31 cellular contexts compared by ENCODE assay signal in the genomic region with DNA sequence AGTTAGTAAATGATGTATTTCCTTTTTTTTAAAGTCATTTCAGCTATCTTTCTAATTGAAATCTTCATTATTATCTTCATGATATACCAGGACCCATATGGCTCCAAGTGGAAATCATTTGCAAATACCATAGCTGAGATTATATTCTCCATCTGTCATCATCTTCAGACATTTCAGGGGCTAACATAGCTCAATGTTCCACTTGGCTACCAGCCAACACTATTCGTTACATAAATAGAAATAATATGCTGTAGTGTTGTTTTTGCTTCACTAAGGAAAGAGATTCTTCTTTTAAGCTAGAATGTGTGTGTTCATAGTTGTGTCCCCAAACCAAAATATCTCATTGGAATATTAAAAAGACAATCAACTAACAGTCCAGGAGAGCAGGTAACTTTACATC.
"Had no signal": no experiment of that assay in that cellular context is flagged by ENCODE, and none has a peak within 500 bp of the region (broad histone marks: within the 10 kb centered on the region; RNA-seq: fewer than 3 reads in every experiment).

No MANE protein-coding gene starts in this region.

- H3K27ac Mint-ChIP-seq: activated naive CD8-positive, alpha-beta T cell; dendritic cell treated with granulocyte-macrophage colony-stimulating factor and Interleukin-4, amounts not matched to agents 40 ng/mL and 50 ng/mL, for 4 days; endodermal cell; immature natural killer cell; mesothelial cell of epicardium; naive thymus-derived CD4-positive, alpha-beta T cell; stimulated activated memory B cell treated with anti-CD40 and anti-IgM and Interleukin-4, amounts not matched to agents 10 μg/mL and 1 μg/mL and 100 μg/mL, for 72 hours; stimulated activated naive CD8-positive, alpha-beta T cell treated with anti-CD3 and anti-CD28 coated beads, Interleukin-15, amount 100 ng/mL, for 72 hours; type B pancreatic cell had no signal

- H3K9me3 Mint-ChIP-seq: endodermal cell, type B pancreatic cell had no signal

- DNase-seq: activated CD4-positive, alpha-beta T cell treated with anti-CD3 and anti-CD28 coated beads for 4 hours; activated CD4-positive, alpha-beta T cell treated with anti-CD3 and anti-CD28 coated beads, Interleukin-2, amount 50 U/mL, for 4 hours; activated CD4-positive, CD25-positive, alpha-beta regulatory T cell; activated effector memory CD4-positive, alpha-beta T cell treated with Interleukin-2 at 50 U/mL for 16 hours; activated naive CD4-positive, alpha-beta T cell treated with Interleukin-2 at 50 U/mL for 16 hours; anterior cingulate cortex; body of pancreas; endodermal cell; heart left ventricle; hypothalamus; immature natural killer cell; naive thymus-derived CD4-positive, alpha-beta T cell; nucleus accumbens; pancreas; retina; small intestine; stimulated activated CD4-positive, alpha-beta T cell treated with anti-CD3 and anti-CD28 coated beads, Interleukin-1b, Interleukin-23, amount 100 ng/mL, for 48 hours; stimulated activated CD4-positive, alpha-beta T cell treated with anti-CD3 and anti-CD28 coated beads, Interleukin-4, amount 100 ng/mL, for 4 hours; stimulated activated CD8-positive, alpha-beta memory T cell treated with anti-CD3 and anti-CD28 coated beads, Interleukin-4, amount 100 ng/mL, for 48 hours; stimulated activated naive CD8-positive, alpha-beta T cell treated with anti-CD3 and anti-CD28 coated beads, Interleukin-15, amount 100 ng/mL, for 72 hours; substantia nigra; uterus had no signal

- H3K27me3 Mint-ChIP-seq: activated naive CD8-positive, alpha-beta T cell; dendritic cell treated with granulocyte-macrophage colony-stimulating factor and Interleukin-4, amounts not matched to agents 40 ng/mL and 50 ng/mL, for 4 days; naive thymus-derived CD4-positive, alpha-beta T cell; stimulated activated memory B cell treated with anti-CD40 and anti-IgM and Interleukin-4, amounts not matched to agents 10 μg/mL and 1 μg/mL and 100 μg/mL, for 72 hours; stimulated activated naive CD8-positive, alpha-beta T cell treated with anti-CD3 and anti-CD28 coated beads, Interleukin-15, amount 100 ng/mL, for 72 hours; type B pancreatic cell had no signal

- ATAC-seq: body of pancreas; esophagus mucosa; foreskin keratinocyte; heart left ventricle; naive thymus-derived CD4-positive, alpha-beta T cell; pancreas; sciatic nerve; stimulated activated memory B cell treated with anti-CD40 and anti-IgM and Interleukin-4, amounts not matched to agents 10 μg/mL and 1 μg/mL and 100 μg/mL, for 72 hours; stimulated activated naive CD8-positive, alpha-beta T cell treated with anti-CD3 and anti-CD28 coated beads, Interleukin-15, amount 100 ng/mL, for 72 hours had no signal

- H3K4me3 Mint-ChIP-seq: activated naive CD8-positive, alpha-beta T cell; dendritic cell treated with granulocyte-macrophage colony-stimulating factor and Interleukin-4, amounts not matched to agents 40 ng/mL and 50 ng/mL, for 4 days; endodermal cell; immature natural killer cell; mesothelial cell of epicardium; naive thymus-derived CD4-positive, alpha-beta T cell; stimulated activated memory B cell treated with anti-CD40 and anti-IgM and Interleukin-4, amounts not matched to agents 10 μg/mL and 1 μg/mL and 100 μg/mL, for 72 hours; stimulated activated naive CD8-positive, alpha-beta T cell treated with anti-CD3 and anti-CD28 coated beads, Interleukin-15, amount 100 ng/mL, for 72 hours; type B pancreatic cell had no signal

- H3K4me3 ChIP-seq: body of pancreas, heart left ventricle, pancreas, prostate gland, uterus had no signal

- H3K36me3 Mint-ChIP-seq: activated naive CD8-positive, alpha-beta T cell; immature natural killer cell; mesothelial cell of epicardium; naive thymus-derived CD4-positive, alpha-beta T cell; stimulated activated memory B cell treated with anti-CD40 and anti-IgM and Interleukin-4, amounts not matched to agents 10 μg/mL and 1 μg/mL and 100 μg/mL, for 72 hours; type B pancreatic cell had no signal

- H3K4me1 Mint-ChIP-seq: immature natural killer cell; naive thymus-derived CD4-positive, alpha-beta T cell; stimulated activated memory B cell treated with anti-CD40 and anti-IgM and Interleukin-4, amounts not matched to agents 10 μg/mL and 1 μg/mL and 100 μg/mL, for 72 hours; stimulated activated naive CD8-positive, alpha-beta T cell treated with anti-CD3 and anti-CD28 coated beads, Interleukin-15, amount 100 ng/mL, for 72 hours had no signal
